In genomic region chr11:31915867-31916266, GRCh38 we compare ENCODE assay signal across 22 cellular contexts.
DNase-seq lines count a peak whose midpoint lies in the region; ATAC-seq and TF ChIP-seq lines count a peak whose summit lies in the region.
"Had no signal": no experiment of that assay in that cellular context is flagged by ENCODE, and none has a peak within 500 bp of the region (broad histone marks: within the 10 kb centered on the region; RNA-seq: fewer than 3 reads in every experiment).

No MANE protein-coding gene starts in this region.

- no peaks in the 10 kb centered on the region for H3K9me3 Mint-ChIP-seq in H9

- no peak overlapping the region for H3K27ac Mint-ChIP-seq in H9
- H3K27ac Mint-ChIP-seq: B cell; CD4-positive, CD25-positive, alpha-beta regulatory T cell; CD8-positive, alpha-beta memory T cell; IgD-negative memory B cell had no signal

- DNase-seq in A673 (ENCODE audit: low spot score) (no peak), H9 (no peak), PC-9 (no peak), left lobe of liver (ENCODE audit: low spot score) (no peak), lower leg skin (ENCODE audit: low spot score in 2 of 2) (no peak), middle frontal gyrus (ENCODE audit: extremely low spot score, low spot score) (no peak), NCI-H1930 (lab: John Stamatoyannopoulos, UW) (no peak), OCI-M1 (lab: John Stamatoyannopoulos, UW) (no peak)
- DNase-seq: 8988T; CD4-positive, CD25-positive, alpha-beta regulatory T cell; CD8-positive, alpha-beta memory T cell; COR-L47; DMS 273 treated with DMSO at 0.1 percent for 48 hours; DMS53; DND-41; EL; GM23248; H7; KBM-7 had no signal

- CTCF ChIA-PET in A673 (lab: Charles Lee) (interaction anchor here (0.9 kb wide), 1 partner anchor 765 kb away, joined by 3 read pairs; no protein-coding TSS in a partner anchor), PC-9 (lab: Charles Lee) (interaction anchor here (0.6 to 1.3 kb wide), 5 partner anchors 63 to 871 kb away, joined by 3 to 7 read pairs (median 3); no protein-coding TSS in a partner anchor)

- H4K8ac ChIP-seq in H9 (replicated peaks; ENCODE audit: insufficient read length, low read depth, low read length) = no peak overlapping the region

- H2BK15ac ChIP-seq in H9 (ENCODE audit: low read depth, low read length) = no peak overlapping the region

- H3K4ac ChIP-seq in H9 (ENCODE audit: low read depth, low read length) = no peak overlapping the region

- H3K14ac ChIP-seq in H9 (ENCODE audit: insufficient read depth, low read length) = no peak overlapping the region

- H4K20me1 ChIP-seq in H9 (ENCODE audit: control insufficient read depth, insufficient read depth, insufficient read length) (no peaks in the 10 kb centered on the region), PC-9 (ENCODE audit: insufficient read depth) (no peaks in the 10 kb centered on the region)
- H4K20me1 ChIP-seq: BLaER1 treated with 17β-estradiol and CSF1 and Interleukin-3, amounts not matched to agents 10 nM and 100 nM had no signal

- TF ChIP-seq CTCF in A673 (conservative IDR thresholded peaks at IDR 0.05; ENCODE audit: low read depth, low read length) = peak; percentile 40; the same call in 1 of the 2 replicates
- TF ChIP-seq CTCF in H9 (conservative IDR thresholded peaks at IDR 0.05) = peak; percentile 37; the same call in 2 of the 3 replicates
- TF ChIP-seq CTCF in PC-9 (conservative IDR thresholded peaks at IDR 0.05) = peak; percentile 56
- TF ChIP-seq CTCF in lower leg skin (IDR thresholded peaks at IDR 0.05) = no peak

- H4K5ac ChIP-seq in H9 (ENCODE audit: insufficient read length, low read depth, low read length) = no peak overlapping the region

- H3K9me3 ChIP-seq in A673 (ENCODE audit: low read depth, low read length, poor library complexity, severe bottlenecking) = no peaks in the 10 kb centered on the region
- no peaks in the 10 kb centered on the region for H3K9me3 ChIP-seq in H9 (ENCODE audit: control insufficient read depth, low read depth, low read length)
- no peaks in the 10 kb centered on the region for H3K9me3 ChIP-seq in PC-9 (ENCODE audit: insufficient read depth, low read depth)

- H2BK5ac ChIP-seq in H9 (ENCODE audit: insufficient read length, low read length) = no peak overlapping the region

- no peak overlapping the region for H3K4me3 Mint-ChIP-seq in H9
- H3K4me3 Mint-ChIP-seq: B cell; CD4-positive, CD25-positive, alpha-beta regulatory T cell; CD8-positive, alpha-beta memory T cell; IgD-negative memory B cell had no signal

- H2BK12ac ChIP-seq in H9 (ENCODE audit: insufficient read length, low read depth, low read length) = no peak overlapping the region

- no peak overlapping the region for H3K4me3 ChIP-seq in A673 (ENCODE audit: low read depth, low read length, poor library complexity, severe bottlenecking)
- no peak overlapping the region for H3K4me3 ChIP-seq in PC-9
- H3K4me3 ChIP-seq in lower leg skin (ENCODE audit: low read depth, poor library complexity, severe bottlenecking) = no peak overlapping the region
- H3K4me3 ChIP-seq: BLaER1 treated with 17β-estradiol and CSF1 and Interleukin-3, amounts not matched to agents 10 nM and 100 nM; GM23248 had no signal

- H3F3A ChIP-seq in PC-9 (ENCODE audit: insufficient read depth, low read depth) = no peaks in the 10 kb centered on the region

- no peak overlapping the region for H3K23ac ChIP-seq in H9 (ENCODE audit: insufficient read length, low read depth, low read length)

- H3K79me2 ChIP-seq in H9 (ENCODE audit: insufficient read depth, low read length) = no peaks in the 10 kb centered on the region
- no peaks in the 10 kb centered on the region for H3K79me2 ChIP-seq in PC-9 (ENCODE audit: low read depth)

- no peaks in the 10 kb centered on the region for H3K23me2 ChIP-seq in H9 (ENCODE audit: insufficient read length, low read depth, low read length, poor library complexity, severe bottlenecking)

- no peak overlapping the region for H3K56ac ChIP-seq in H9 (ENCODE audit: insufficient read length, low read depth, low read length)

- TF ChIP-seq POLR2A in lower leg skin (IDR thresholded peaks at IDR 0.05) = no peak

- no TSS peak for BruUV-seq in A673 (replicated peaks; lab: Mats Ljungman, UMichigan)
- BruUV-seq in PC-9 (replicated peaks; lab: Mats Ljungman, UMichigan) = no TSS peak

- no peaks in the 10 kb centered on the region for H3K36me3 ChIP-seq in A673 (ENCODE audit: insufficient read depth, low read length, poor library complexity, severe bottlenecking)
- H3K36me3 ChIP-seq in PC-9 (ENCODE audit: low read depth) = no peaks in the 10 kb centered on the region
- H3K36me3 ChIP-seq: BLaER1 treated with 17β-estradiol and CSF1 and Interleukin-3, amounts not matched to agents 10 nM and 100 nM had no signal

- no peak overlapping the region for H2BK20ac ChIP-seq in H9 (ENCODE audit: low read depth, low read length, poor library complexity, severe bottlenecking)

- H3K4me1 ChIP-seq in A673 (ENCODE audit: insufficient read depth, low read length, poor library complexity, severe bottlenecking) (no peaks in the 10 kb centered on the region), H9 (ENCODE audit: insufficient read depth, low read length) (no peaks in the 10 kb centered on the region), PC-9 (replicated peaks; ENCODE audit: insufficient read depth) (peaks cover 10% of the 10 kb centered on the region)

- H2BK120ac ChIP-seq in H9 (ENCODE audit: low read depth, low read length, poor library complexity, severe bottlenecking) = no peak overlapping the region

- no peaks in the 10 kb centered on the region for H3K9me2 ChIP-seq in PC-9 (ENCODE audit: insufficient read depth)

- WGBS in H9 (ENCODE audit: extremely low coverage, insufficient read length, low lambda C conversion rate) = no CpG with 5 or more reads among the region's 1 CpG
- 92 to 100% methylated on average over 1 of the region's 1 CpG for WGBS in lower leg skin, 2 donors

- H3K4me2 ChIP-seq in H9 (ENCODE audit: insufficient read depth, insufficient read length, low read length) = no peak overlapping the region
- H3K4me2 ChIP-seq in PC-9 = no peak overlapping the region
- H3K4me2 ChIP-seq: BLaER1 treated with 17β-estradiol and CSF1 and Interleukin-3, amounts not matched to agents 10 nM and 100 nM had no signal

- H3K27ac ChIP-seq in A673 (ENCODE audit: low read depth, low read length, poor library complexity, severe bottlenecking) (no peak overlapping the region), H9 (ENCODE audit: insufficient read length, low read depth, low read length) (no peak overlapping the region), PC-9 (no peak overlapping the region)
- H3K27ac ChIP-seq: BLaER1 treated with 17β-estradiol and CSF1 and Interleukin-3, amounts not matched to agents 10 nM and 100 nM; GM23248 had no signal

- no peaks in the 10 kb centered on the region for H3K79me1 ChIP-seq in H9 (ENCODE audit: insufficient read depth, low read depth, low read length, poor library complexity, severe bottlenecking)

- H2AFZ ChIP-seq in H9 (ENCODE audit: low read length) (no peak overlapping the region), PC-9 (no peak overlapping the region)
- H2AFZ ChIP-seq: GM23248 had no signal

- no peak overlapping the region for H3T11ph ChIP-seq in H9 (ENCODE audit: low read length)

- H3K9ac ChIP-seq in H9 (ENCODE audit: extremely low read depth, insufficient read length, low read length) = no peak overlapping the region
- H3K9ac ChIP-seq: BLaER1 treated with 17β-estradiol and CSF1 and Interleukin-3, amounts not matched to agents 10 nM and 100 nM; GM23248 had no signal

- H4K91ac ChIP-seq in H9 (ENCODE audit: insufficient read length, low read depth, low read length) = no peak overlapping the region

- POLR2A ChIA-PET in A673 (lab: Charles Lee; ENCODE audit: low non-redundant PET) (interaction anchor here (0.6 to 0.7 kb wide), 2 partner anchors 434 to 535 kb away, joined by 3 to 4 read pairs; no protein-coding TSS in a partner anchor), PC-9 (lab: Charles Lee; ENCODE audit: unreplicated experiment) (no interaction called here)

- no peak overlapping the region for H2AK5ac ChIP-seq in H9 (ENCODE audit: insufficient read length, low read length)

- H3K36me3 Mint-ChIP-seq in H9 (ENCODE audit: insufficient read depth in 1 of 3, low read depth in 3 of 3) = no peaks in the 10 kb centered on the region
- H3K36me3 Mint-ChIP-seq: CD4-positive, CD25-positive, alpha-beta regulatory T cell; CD8-positive, alpha-beta memory T cell; IgD-negative memory B cell had no signal

- no peak overlapping the region for H3K18ac ChIP-seq in H9 (ENCODE audit: insufficient read length, low read depth, low read length)

- H3K27me3 Mint-ChIP-seq in H9 (ENCODE audit: low read depth) = peaks cover 11% of the 10 kb centered on the region

- intact Hi-C loops in A673 (cut with micrococcal nuclease; ENCODE audit: unreplicated experiment) (no loop called here), PC-9 (cut with micrococcal nuclease; ENCODE audit: unreplicated experiment) (no loop called here), lower leg skin (cut with DNase I; ENCODE audit: low total_unique reads) (no loop called here)

- H3K4me1 Mint-ChIP-seq in H9 = no peaks in the 10 kb centered on the region
- H3K4me1 Mint-ChIP-seq: B cell; CD4-positive, CD25-positive, alpha-beta regulatory T cell; CD8-positive, alpha-beta memory T cell had no signal

- peak; percentile 38 for ATAC-seq in left lobe of liver

- H3K27me3 ChIP-seq in A673 (replicated peaks; ENCODE audit: insufficient read depth, low read depth, low read length, poor library complexity) (peaks cover 31% of the 10 kb centered on the region), H9 (ENCODE audit: insufficient read depth, low read length) (no peaks in the 10 kb centered on the region), PC-9 (ENCODE audit: insufficient read depth, low read depth) (no peaks in the 10 kb centered on the region)
- H3K27me3 ChIP-seq: BLaER1 treated with 17β-estradiol and CSF1 and Interleukin-3, amounts not matched to agents 10 nM and 100 nM had no signal

Comparison
In these comparisons a context has a peak if more than half of its experiments do, and no peak if none do; other contexts are left out.
1. CTCF ChIP-seq: peak in A673 (single experiment), H9 (single experiment) and PC-9 (single experiment); none in lower leg skin (0 of 3).